ENCODE assay signal across 1 cellular context in genomic region chr3:134483195-134483890, GRCh38.
TF ChIP-seq lines count a peak whose summit lies in the region.

No MANE protein-coding gene starts in this region.

TF ChIP-seq in SK-N-SH, 30 proteins besides CTCF, POLR2A, EP300 and RAD21 (continued from another document):
- TF ChIP-seq RFX5 (IDR thresholded peaks at IDR 0.05; ENCODE audit: low read length), result no peak
- no peak for TF ChIP-seq EZH2phosphoT487 (IDR thresholded peaks at IDR 0.05; ENCODE audit: borderline replicate concordance, low read depth)
- TF ChIP-seq TCF12 (IDR thresholded peaks at IDR 0.05), result peak; percentile 44; the same call in 1 of the 2 replicates
- no peak for TF ChIP-seq RCOR1 (IDR thresholded peaks at IDR 0.05; ENCODE audit: low read length)
- no peak for TF ChIP-seq FOXJ3 (CRISPR knock-in tag; IDR thresholded peaks at IDR 0.05)
- no peak for TF ChIP-seq CHD2 (IDR thresholded peaks at IDR 0.05; ENCODE audit: low read length, partially characterized antibody)
- TF ChIP-seq SMC3 (IDR thresholded peaks at IDR 0.05; ENCODE audit: low read depth, low read length), result no peak
- no peak for TF ChIP-seq TAF1 (IDR thresholded peaks at IDR 0.05; ENCODE audit: borderline replicate concordance, low read depth, low read length)
TF ChIP-seq in SK-N-SH: peak in this region for 6.
